Comparison of ENCODE assay signal across 33 cellular contexts in the genomic region with DNA sequence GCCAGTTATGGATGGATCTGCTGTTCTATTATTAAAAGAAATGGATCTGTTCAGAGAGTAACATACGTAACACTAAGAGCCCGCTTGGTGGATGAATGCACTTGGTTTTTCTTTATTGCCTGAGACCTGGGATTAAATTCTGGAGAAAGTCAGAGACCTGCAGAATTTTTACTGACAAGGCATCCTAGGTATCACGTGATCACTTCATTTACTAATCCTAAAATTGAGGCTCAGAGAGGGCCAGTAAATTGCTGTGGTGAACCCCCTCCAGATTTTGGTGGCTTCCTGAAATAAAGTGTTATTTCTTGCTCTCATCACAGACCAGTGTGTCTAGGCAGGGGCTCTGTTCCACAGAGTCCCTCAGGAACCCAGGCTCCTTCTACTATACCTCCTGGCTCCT.
"Had no signal": no experiment of that assay in that cellular context is flagged by ENCODE, and none has a peak within 500 bp of the region (broad histone marks: within the 10 kb centered on the region; RNA-seq: fewer than 3 reads in every experiment).

No MANE protein-coding gene starts in this region.

- ATAC-seq: activated naive CD4-positive, alpha-beta T cell treated with anti-CD3 and anti-CD28 coated beads, Interleukin-2, amount 50 U/mL, for 72 hours; activated naive CD8-positive, alpha-beta T cell treated with anti-CD3 and anti-CD28 coated beads, Interleukin-2, amount 50 U/mL, for 24 hours; activated T-cell treated with anti-CD3 and anti-CD28 coated beads, Interleukin-2, amount 50 U/mL, for 4 hours; activated T-cell treated with anti-CD3 and anti-CD28 coated beads, Interleukin-2, amount 50 U/mL, for 72 hours; activated T-helper 17 cell treated with anti-CD3 and anti-CD28 coated beads, Interleukin-2, amount 50 U/mL, for 72 hours; body of pancreas had no signal

- H3K36me3 ChIP-seq: adrenal gland, ascending aorta, brain microvascular endothelial cell, breast epithelium, cardiac muscle cell had no signal

- H3K4me3 ChIP-seq: adrenal gland, ascending aorta, body of pancreas, breast epithelium, cardiac muscle cell had no signal

- DNase-seq: activated effector memory CD4-positive, alpha-beta T cell treated with anti-CD3 and anti-CD28 coated beads, Interleukin-2, amount 50 U/mL, for 16 hours; activated effector memory CD4-positive, alpha-beta T cell treated with Interleukin-2 at 50 U/mL for 16 hours; activated gamma-delta T cell; activated gamma-delta T cell treated with Interleukin-2 at 50 U/mL for 16 hours; activated naive CD4-positive, alpha-beta T cell; activated naive CD4-positive, alpha-beta T cell treated with anti-CD3 and anti-CD28 coated beads for 36 hours; activated naive CD4-positive, alpha-beta T cell treated with anti-CD3 and anti-CD28 coated beads, Interleukin-2, amount 10 ng/mL, durations not matched to agents 7 days and 5 days; activated naive CD4-positive, alpha-beta T cell treated with anti-CD3 and anti-CD28 coated beads, Interleukin-2, amount 50 U/mL, for 16 hours; activated naive CD4-positive, alpha-beta T cell treated with Interleukin-2 at 50 U/mL for 16 hours; activated naive CD8-positive, alpha-beta T cell treated with anti-CD3 and anti-CD28 coated beads for 36 hours; activated naive CD8-positive, alpha-beta T cell treated with anti-CD3 and anti-CD28 coated beads, Interleukin-2, amount 10 ng/mL, durations not matched to agents 7 days and 5 days; activated naive CD8-positive, alpha-beta T cell treated with anti-CD3 and anti-CD28 coated beads, Interleukin-2, amount 50 U/mL, for 24 hours; activated T-cell treated with anti-CD3 and anti-CD28 coated beads, Interleukin-2, amount 50 U/mL, for 24 hours; activated T-cell treated with anti-CD3 and anti-CD28 coated beads, Interleukin-2, amount 50 U/mL, for 4 hours; activated T-cell treated with anti-CD3 and anti-CD28 coated beads, Interleukin-2, amount 50 U/mL, for 48 hours; activated T-cell treated with anti-CD3 and anti-CD28 coated beads, Interleukin-2, amount 50 U/mL, for 72 hours; adrenal gland; amniotic stem cell; amygdala; anterior cingulate cortex; aorta; body of pancreas; brain microvascular endothelial cell; caudate nucleus; central memory CD4-positive, alpha-beta T cell; cerebellar nuclear complex had no signal

- H3K27ac ChIP-seq: adrenal gland, ascending aorta, body of pancreas, brain microvascular endothelial cell, breast epithelium, cardiac muscle cell had no signal

- H3K4me1 ChIP-seq: adrenal gland, ascending aorta, body of pancreas, breast epithelium had no signal

- FAIRE-seq: astrocyte, bronchial epithelial cell had no signal

- H3K9me3 ChIP-seq: adrenal gland, ascending aorta, body of pancreas, breast epithelium had no signal

- H3K27me3 ChIP-seq: ascending aorta, brain microvascular endothelial cell, breast epithelium had no signal
